In genomic region chr2:69306612-69306896, GRCh38 we compare ENCODE assay signal across 8 cellular contexts.
DNase-seq lines count a peak whose midpoint lies in the region; ATAC-seq and TF ChIP-seq lines count a peak whose summit lies in the region.

No MANE protein-coding gene starts in this region.

- peak overlapping the region; percentile 88 for H3K27ac ChIP-seq in muscle layer of colon (ENCODE audit: low read depth, low read length)
- H3K27ac ChIP-seq in aorta (ENCODE audit: low read depth in 1 of 2, low read length in 2 of 2): peak overlapping the region; percentile 58 to 66

- 0% methylated on average over 8 to 24 of the region's 24 CpGs for WGBS in aorta, 2 donors

- H3K36me3 ChIP-seq in muscle layer of colon (ENCODE audit: insufficient read depth, low read length): no peaks in the 10 kb centered on the region
- no peaks in the 10 kb centered on the region for H3K36me3 ChIP-seq in aorta (ENCODE audit: control insufficient read depth in 1 of 2, insufficient read depth in 2 of 2, low read length in 1 of 2)

- peak; percentile 6 for DNase-seq in stimulated activated CD8-positive, alpha-beta memory T cell treated with anti-CD3 and anti-CD28 coated beads, Interleukin-4, amount 100 ng/mL, for 24 hours (ENCODE audit: low read depth)
- no peak for DNase-seq in stimulated activated CD8-positive, alpha-beta memory T cell treated with anti-CD3 and anti-CD28 coated beads, Interleukin-4, amount 100 ng/mL, for 48 hours
- DNase-seq in cardiac fibroblast (ENCODE audit: low read depth in 2 of 2): no peak
- DNase-seq in aorta: peak in 1 of 2 donors; percentile 88
- DNase-seq in SIG-M5 treated with dmso at 0.1 percent for 504 hours (lab: John Stamatoyannopoulos, UW; ENCODE audit: unreplicated experiment): no peak

- H3K9me3 ChIP-seq in muscle layer of colon (ENCODE audit: low read length) (no peaks in the 10 kb centered on the region), aorta (ENCODE audit: control insufficient read depth, low read length) (no peaks in the 10 kb centered on the region)

- intact Hi-C loops in aorta (cut with DNase I): loop anchor here (2.0 to 10.0 kb wide), 10 partner anchors 52 to 364 kb away; partner anchors contain the start of gene ANTXR1 (in 1 of the 2)

- H3K4me3 ChIP-seq in cardiac fibroblast (replicated peaks in 1 of 2; ENCODE audit: low read depth in 2 of 2, low read length in 2 of 2): peak overlapping the region; percentile 44 to 59
- H3K4me3 ChIP-seq in muscle layer of colon (ENCODE audit: low read depth in 1 of 2, low read length in 2 of 2): peak overlapping the region; percentile 81
- H3K4me3 ChIP-seq in aorta (ENCODE audit: low read length in 2 of 2): peak overlapping the region; percentile 49 to 73

- no peak for ATAC-seq in aorta (ENCODE audit: low FRiP score)
- no peak for ATAC-seq in HG03571 (IDR thresholded peaks at IDR 0.05; ENCODE audit: unreplicated experiment)
- no peak for ATAC-seq in HG03175 (IDR thresholded peaks at IDR 0.05; ENCODE audit: unreplicated experiment)

- H3K27me3 ChIP-seq in muscle layer of colon (ENCODE audit: control insufficient read depth in 1 of 2, insufficient read depth in 2 of 2, low read length in 2 of 2) (no peaks in the 10 kb centered on the region), aorta (ENCODE audit: control insufficient read depth in 1 of 2, insufficient read depth in 2 of 2, low read length in 1 of 2) (no peaks in the 10 kb centered on the region)

- no peak overlapping the region for H3K9ac ChIP-seq in muscle layer of colon (ENCODE audit: low read length)

- no peak for TF ChIP-seq CTCF in cardiac fibroblast (IDR thresholded peaks at IDR 0.05; ENCODE audit: low read depth, low read length)

- H3K4me1 ChIP-seq in muscle layer of colon (ENCODE audit: insufficient read depth, low read length): peaks cover 48% of the 10 kb centered on the region
- H3K4me1 ChIP-seq in aorta (ENCODE audit: control insufficient read depth in 1 of 2, insufficient read depth in 2 of 2, low read length in 2 of 2): peaks cover 3 to 4% of the 10 kb centered on the region in 2 donors
